In genomic region chr1:162060314-162060713, GRCh38 we compare ENCODE assay signal across 1 cellular context.
A peak's percentile ranks its signal among the peaks of the same experiment; 100 is the strongest.
TF ChIP-seq lines count a peak whose summit lies in the region.

No MANE protein-coding gene starts in this region.

TF ChIP-seq in HEK293, 187 proteins besides CTCF, POLR2A, EP300 and RAD21 (continued from another document):
- TF ChIP-seq ZBTB44 (tag by site-specific recombination; IDR thresholded peaks at IDR 0.05) (no peak), ZNF561 (tag by site-specific recombination; IDR thresholded peaks at IDR 0.05; ENCODE audit: borderline replicate concordance) (no peak), ZNF48 (tag by site-specific recombination; IDR thresholded peaks at IDR 0.05) (no peak), ZEB2 (tag by site-specific recombination; IDR thresholded peaks at IDR 0.05) (no peak), WT1 (tag by site-specific recombination; IDR thresholded peaks at IDR 0.05) (no peak), ZNF121 (tag by site-specific recombination; IDR thresholded peaks at IDR 0.05) (no peak), YY1 (tag by site-specific recombination; IDR thresholded peaks at IDR 0.05) (no peak), ZBTB10 (tag by site-specific recombination; IDR thresholded peaks at IDR 0.05) (no peak), ZNF394 (tag by site-specific recombination; IDR thresholded peaks at IDR 0.05; ENCODE audit: borderline replicate concordance) (no peak), HOXD13 (CRISPR knock-in tag; IDR thresholded peaks at IDR 0.05; ENCODE audit: borderline replicate concordance) (no peak), ZNF555 (tag by site-specific recombination; conservative IDR thresholded peaks at IDR 0.05) (no peak), IKZF3 (tag by site-specific recombination; IDR thresholded peaks at IDR 0.05) (no peak), ZNF521 (tag by site-specific recombination; IDR thresholded peaks at IDR 0.05) (no peak), EGR2 (tag by site-specific recombination; IDR thresholded peaks at IDR 0.05; ENCODE audit: low read depth) (peak; percentile 68; the same call in 1 of the 2 replicates), ZFHX2 (tag by site-specific recombination; conservative IDR thresholded peaks at IDR 0.05) (peak; percentile 78), HOXA7 (CRISPR knock-in tag; IDR thresholded peaks at IDR 0.05; ENCODE audit: borderline replicate concordance) (no peak), ZBTB1 (tag by site-specific recombination; IDR thresholded peaks at IDR 0.05) (no peak), ZNF560 (tag by site-specific recombination; IDR thresholded peaks at IDR 0.05; ENCODE audit: borderline replicate concordance) (no peak), ZNF341 (tag by site-specific recombination; IDR thresholded peaks at IDR 0.05; ENCODE audit: low read depth) (no peak)
- TF ChIP-seq, protein P1, sequence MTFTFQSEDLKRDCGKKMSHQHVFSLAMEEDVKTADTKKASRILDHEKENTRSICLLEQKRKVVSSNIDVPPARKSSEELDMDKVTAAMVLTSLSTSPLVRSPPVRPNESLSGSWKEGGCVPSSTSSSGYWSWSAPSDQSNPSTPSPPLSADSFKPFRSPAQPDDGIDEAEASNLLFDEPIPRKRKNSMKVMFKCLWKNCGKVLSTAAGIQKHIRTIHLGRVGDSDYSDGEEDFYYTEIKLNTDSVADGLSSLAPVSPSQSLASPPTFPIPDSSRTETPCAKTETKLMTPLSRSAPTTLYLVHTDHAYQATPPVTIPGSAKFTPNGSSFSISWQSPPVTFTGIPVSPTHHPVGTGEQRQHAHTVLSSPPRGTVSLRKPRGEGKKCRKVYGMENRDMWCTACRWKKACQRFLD (tag by site-specific recombination; IDR thresholded peaks at IDR 0.05) = no peak
